In genomic region chr10:110353244-110354119, GRCh38 we compare ENCODE assay signal across 8 cellular contexts. TPM values are rescaled to one million over a fixed set of nuclear protein-coding genes. Genes with fewer than 3 reads are reported as not detected.
DNase-seq lines count a peak whose midpoint lies in the region; ATAC-seq and TF ChIP-seq lines count a peak whose summit lies in the region.

No MANE protein-coding gene starts in this region.

- ATAC-seq in GM21390 (IDR thresholded peaks at IDR 0.05; ENCODE audit: unreplicated experiment) (no peak), HG03175 (IDR thresholded peaks at IDR 0.05; ENCODE audit: unreplicated experiment) (no peak)

- no peak overlapping the region for H3K4me3 ChIP-seq in suprapubic skin

- 25% methylated on average over 14 of the region's 14 CpGs for WGBS in suprapubic skin

- no peaks in the 10 kb centered on the region for H3K9me3 ChIP-seq in suprapubic skin

- no peak overlapping the region for H3K27ac ChIP-seq in suprapubic skin

- no peaks in the 10 kb centered on the region for H3K36me3 ChIP-seq in suprapubic skin

- H3K4me1 ChIP-seq in suprapubic skin: peaks cover 13% of the 10 kb centered on the region

- no peaks in the 10 kb centered on the region for H3K27me3 ChIP-seq in suprapubic skin

- DNase-seq in HS-27A (ENCODE audit: low read depth) (peak; percentile 75), T-helper 9 cell (peak; percentile 34), retina (peak; percentile 47), NCI-H446 (lab: John Stamatoyannopoulos, UW) (no peak), suprapubic skin (ENCODE audit: low spot score in 2 of 2) (no peak)
- DNase-seq in effector CD4-positive, alpha-beta T cell: peak; percentile 44

- no peak for TF ChIP-seq EP300 in suprapubic skin (IDR thresholded peaks at IDR 0.05)

- TF ChIP-seq CTCF in suprapubic skin (IDR thresholded peaks at IDR 0.05): no peak

- TF ChIP-seq POLR2A in suprapubic skin (IDR thresholded peaks at IDR 0.05): no peak

RNA-seq across cellular contexts. Expression of gene SMNDC1, which starts 48.8 kb away (rescaled TPM):
- 10 to 100 TPM; 10.3 to 15.8 (median 12.8) TPM for total RNA-seq in suprapubic skin

Comparison
In these comparisons a context has a peak if more than half of its experiments do, and no peak if none do; other contexts are left out.
1. DNase-seq: peak in HS-27A (single experiment), T-helper 9 cell (single experiment), effector CD4-positive, alpha-beta T cell (single experiment) and retina (single experiment); none in NCI-H446 (0 of 2) and suprapubic skin (0 of 2).